ENCODE assay signal across 22 cellular contexts in the genomic region with DNA sequence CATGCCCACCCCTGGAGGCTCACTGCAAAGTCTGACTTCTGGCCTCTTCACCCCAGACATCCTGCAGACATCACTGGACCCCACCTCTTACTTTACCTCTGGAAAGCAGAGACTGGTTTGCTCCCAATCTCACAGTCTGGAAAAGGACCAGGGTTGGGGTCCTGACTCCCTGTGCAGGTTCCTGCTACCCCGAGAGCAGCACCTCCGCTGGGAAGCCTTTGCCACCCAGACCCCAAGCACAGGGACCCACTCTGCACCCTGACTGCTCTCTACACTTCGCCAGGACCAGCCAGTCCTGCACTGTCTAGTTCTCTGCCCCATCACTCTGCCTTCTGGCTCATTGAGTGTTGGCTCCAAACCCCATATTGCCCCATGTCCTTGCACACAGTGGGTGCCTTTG. TPM values are rescaled to one million over a fixed set of nuclear protein-coding genes. Genes with fewer than 3 reads are reported as not detected.
A peak's percentile ranks its signal among the peaks of the same experiment; 100 is the strongest.
DNase-seq lines count a peak whose midpoint lies in the region; ATAC-seq and TF ChIP-seq lines count a peak whose summit lies in the region.
"Had no signal": no experiment of that assay in that cellular context is flagged by ENCODE, and none has a peak within 500 bp of the region (broad histone marks: within the 10 kb centered on the region; RNA-seq: fewer than 3 reads in every experiment).

No MANE protein-coding gene starts in this region.

- H3K36me3 ChIP-seq in HEK293 (ENCODE audit: control insufficient read depth in 2 of 2, insufficient read depth in 1 of 2, low read length in 2 of 2) (no peaks in the 10 kb centered on the region), NT2/D1 (ENCODE audit: insufficient read depth, insufficient read length, low read length) (no peaks in the 10 kb centered on the region), neural progenitor cell (no peaks in the 10 kb centered on the region)
- H3K36me3 ChIP-seq: HAP-1 had no signal

- H3K36me3 Mint-ChIP-seq in neural progenitor cell = no peaks in the 10 kb centered on the region
- no peaks in the 10 kb centered on the region for H3K36me3 Mint-ChIP-seq in naive thymus-derived CD8-positive, alpha-beta T cell
- H3K36me3 Mint-ChIP-seq: CD4-positive, CD25-positive, alpha-beta regulatory T cell; CD8-positive, alpha-beta T cell had no signal

- H3K4me3 Mint-ChIP-seq in neural progenitor cell = no peak overlapping the region
- no peak overlapping the region for H3K4me3 Mint-ChIP-seq in naive thymus-derived CD8-positive, alpha-beta T cell
- H3K4me3 Mint-ChIP-seq: CD4-positive, CD25-positive, alpha-beta regulatory T cell; CD8-positive, alpha-beta T cell had no signal

- H3K27ac Mint-ChIP-seq in neural progenitor cell = peak overlapping the region; percentile 87
- H3K27ac Mint-ChIP-seq in naive thymus-derived CD8-positive, alpha-beta T cell = no peak overlapping the region
- H3K27ac Mint-ChIP-seq: CD4-positive, CD25-positive, alpha-beta regulatory T cell; CD8-positive, alpha-beta T cell had no signal

- TF ChIP-seq CTCF in HEK293 (tag by site-specific recombination; IDR thresholded peaks at IDR 0.05) = no peak
- TF ChIP-seq CTCF in neural progenitor cell (IDR thresholded peaks at IDR 0.05) = no peak

- DNase-seq in NT2/D1 (ENCODE audit: low read depth, low spot score) (no peak), neural progenitor cell (ENCODE audit: low spot score) (no peak), posterior vena cava (ENCODE audit: low spot score) (peak; percentile 26), CD1c-positive myeloid dendritic cell (ENCODE audit: extremely low spot score) (no peak)
- DNase-seq in naive thymus-derived CD8-positive, alpha-beta T cell = no peak
- DNase-seq: C1 segment of cervical spinal cord; Caco-2; CD4-positive, CD25-positive, alpha-beta regulatory T cell; CD8-positive, alpha-beta T cell; DMS 273 treated with DMSO at 0.1 percent for 48 hours; DMS79; EL; GDM1; GOT3 had no signal

- CTCF ChIA-PET in HEK293 (lab: Yijun Ruan, JAX) = interaction anchor here (0.5 to 0.9 kb wide), 2 partner anchors 30 to 1484 kb away, joined by 4 to 5 read pairs; no protein-coding TSS in a partner anchor

- H3K27ac ChIP-seq in HEK293 (ENCODE audit: extremely low read depth, low read depth, low read length) (no peak overlapping the region), neural progenitor cell (no peak overlapping the region)

- H3K4me2 ChIP-seq in neural progenitor cell = no peak overlapping the region

- no peaks in the 10 kb centered on the region for H3K4me1 ChIP-seq in HEK293 (ENCODE audit: control insufficient read depth, insufficient read depth, low read length)
- H3K4me1 ChIP-seq in NT2/D1 (ENCODE audit: insufficient read depth, insufficient read length) = peaks cover 13% of the 10 kb centered on the region
- H3K4me1 ChIP-seq in neural progenitor cell = peaks cover 19% of the 10 kb centered on the region
- H3K4me1 ChIP-seq: Caco-2 had no signal

- H4K20me1 ChIP-seq in neural progenitor cell (ENCODE audit: low read depth) = no peaks in the 10 kb centered on the region

- intact Hi-C loops in posterior vena cava (cut with DNase I) = loop anchor here in 1 of 2 donors (5.0 kb wide), 1 partner anchor 981 kb away; no protein-coding TSS in a partner anchor

- H3K4me3 ChIP-seq in HEK293 (ENCODE audit: low read depth, low read length) (no peak overlapping the region), NT2/D1 (ENCODE audit: insufficient read length, low read depth) (no peak overlapping the region), neural progenitor cell (no peak overlapping the region)
- H3K4me3 ChIP-seq: GM12878, HAP-1 had no signal

- POLR2A ChIA-PET in HEK293 (lab: Yijun Ruan, JAX) = no interaction called here
- POLR2A ChIA-PET in naive thymus-derived CD8-positive, alpha-beta T cell (lab: Charles Lee) = no interaction called here

- H3K27me3 Mint-ChIP-seq in neural progenitor cell (ENCODE audit: insufficient read depth, low read depth) = peaks cover 20% of the 10 kb centered on the region
- H3K27me3 Mint-ChIP-seq in naive thymus-derived CD8-positive, alpha-beta T cell = peaks cover 11 to 59% (median 34%) of the 10 kb centered on the region in 5 donors

- H2AFZ ChIP-seq in neural progenitor cell (replicated peaks) = peak overlapping the region; percentile 42

- H3K27me3 ChIP-seq in NT2/D1 (ENCODE audit: insufficient read depth, insufficient read length) = no peaks in the 10 kb centered on the region
- H3K27me3 ChIP-seq in neural progenitor cell = no peaks in the 10 kb centered on the region

- peaks cover 23% of the 10 kb centered on the region for H3F3A ChIP-seq in neural progenitor cell (ENCODE audit: low read depth)

- H3K9me3 ChIP-seq in HEK293 (ENCODE audit: control insufficient read depth, insufficient read depth, low read depth, low read length) (no peaks in the 10 kb centered on the region), NT2/D1 (ENCODE audit: insufficient read depth, low read length) (no peaks in the 10 kb centered on the region), neural progenitor cell (ENCODE audit: low read depth) (no peaks in the 10 kb centered on the region)
- H3K9me3 ChIP-seq: Caco-2, HAP-1 had no signal

- H3K9ac ChIP-seq in NT2/D1 (ENCODE audit: insufficient read length, low read depth) = peak overlapping the region; percentile 21
- no peak overlapping the region for H3K9ac ChIP-seq in neural progenitor cell

- H3K79me2 ChIP-seq in neural progenitor cell (ENCODE audit: low read depth) = no peaks in the 10 kb centered on the region

- ATAC-seq in GM21619 (IDR thresholded peaks at IDR 0.05; ENCODE audit: unreplicated experiment) (no peak), HG02852 (IDR thresholded peaks at IDR 0.05; ENCODE audit: unreplicated experiment) (no peak)
- ATAC-seq in naive thymus-derived CD8-positive, alpha-beta T cell = no peak
- ATAC-seq: CD8-positive, alpha-beta T cell; GM12878 had no signal

- no peaks in the 10 kb centered on the region for H3K9me3 Mint-ChIP-seq in neural progenitor cell
- H3K9me3 Mint-ChIP-seq in naive thymus-derived CD8-positive, alpha-beta T cell = no peaks in the 10 kb centered on the region
- H3K9me3 Mint-ChIP-seq: CD8-positive, alpha-beta T cell had no signal

- peaks cover 28% of the 10 kb centered on the region for H3K4me1 Mint-ChIP-seq in neural progenitor cell
- peaks cover 0 to 1% (median 0%) of the 10 kb centered on the region in 4 donors for H3K4me1 Mint-ChIP-seq in naive thymus-derived CD8-positive, alpha-beta T cell
- H3K4me1 Mint-ChIP-seq: CD4-positive, CD25-positive, alpha-beta regulatory T cell had no signal

TF ChIP-seq in HEK293, 187 proteins besides CTCF, POLR2A, EP300 and RAD21:
- TF ChIP-seq GLIS2 (tag by site-specific recombination; IDR thresholded peaks at IDR 0.05) = peak; percentile 45; the same call in 1 of the 2 replicates
- TF ChIP-seq, protein P1, sequence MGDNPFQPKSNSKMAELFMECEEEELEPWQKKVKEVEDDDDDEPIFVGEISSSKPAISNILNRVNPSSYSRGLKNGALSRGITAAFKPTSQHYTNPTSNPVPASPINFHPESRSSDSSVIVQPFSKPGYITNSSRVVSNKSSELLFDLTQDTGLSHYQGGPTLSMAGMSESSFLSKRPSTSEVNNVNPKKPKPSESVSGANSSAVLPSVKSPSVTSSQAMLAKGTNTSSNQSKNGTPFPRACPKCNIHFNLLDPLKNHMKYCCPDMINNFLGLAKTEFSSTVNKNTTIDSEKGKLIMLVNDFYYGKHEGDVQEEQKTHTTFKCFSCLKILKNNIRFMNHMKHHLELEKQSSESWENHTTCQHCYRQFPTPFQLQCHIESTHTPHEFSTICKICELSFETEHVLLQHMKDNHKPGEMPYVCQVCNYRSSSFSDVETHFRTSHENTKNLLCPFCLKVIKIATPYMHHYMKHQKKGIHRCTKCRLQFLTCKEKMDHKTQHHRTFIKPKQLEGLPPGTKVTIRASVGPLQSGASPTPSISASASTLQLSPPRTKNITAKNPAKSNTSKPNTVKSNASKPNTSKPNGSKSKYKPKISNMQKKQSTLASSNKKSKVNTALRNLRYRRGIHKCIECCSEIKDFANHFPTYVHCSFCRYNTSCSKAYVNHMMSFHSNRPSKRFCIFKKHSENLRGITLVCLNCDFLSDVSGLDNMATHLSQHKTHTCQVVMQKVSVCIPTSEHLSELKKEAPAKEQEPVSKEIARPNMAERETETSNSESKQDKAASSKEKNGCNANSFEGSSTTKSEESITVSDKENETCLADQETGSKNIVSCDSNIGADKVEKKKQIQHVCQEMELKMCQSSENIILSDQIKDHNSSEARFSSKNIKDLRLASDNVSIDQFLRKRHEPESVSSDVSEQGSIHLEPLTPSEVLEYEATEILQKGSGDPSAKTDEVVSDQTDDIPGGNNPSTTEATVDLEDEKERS (tag by site-specific recombination; IDR thresholded peaks at IDR 0.05) = no peak
- no peak for TF ChIP-seq SCRT1 (tag by site-specific recombination; IDR thresholded peaks at IDR 0.05; ENCODE audit: borderline replicate concordance)
- no peak for TF ChIP-seq IKZF3 (tag by site-specific recombination; IDR thresholded peaks at IDR 0.05)
- TF ChIP-seq GLI4 (tag by site-specific recombination; IDR thresholded peaks at IDR 0.05) = no peak
- TF ChIP-seq ZFP41 (tag by site-specific recombination; IDR thresholded peaks at IDR 0.05; ENCODE audit: borderline replicate concordance) = no peak
- no peak for TF ChIP-seq ZNF133 (tag by site-specific recombination; IDR thresholded peaks at IDR 0.05)
- TF ChIP-seq ZNF473 (tag by site-specific recombination; IDR thresholded peaks at IDR 0.05) = no peak
- no peak for TF ChIP-seq PRDM1 (tag by site-specific recombination; IDR thresholded peaks at IDR 0.05)

RNA-seq across cellular contexts. Expression of a gene that starts 16.0 kb away (rescaled TPM):
- total RNA-seq in neural progenitor cell (ENCODE audit: low replicate concordance) (0.25 TPM in 1 of 2 replicates, not detected in the other), posterior vena cava (not detected)
- not detected for total RNA-seq in naive thymus-derived CD8-positive, alpha-beta T cell
- under 1 TPM in 1 of 3 donors, not detected in 2; 0.29 TPM for polyA plus RNA-seq in naive thymus-derived CD8-positive, alpha-beta T cell
- total RNA-seq: A172; A673; CD4-positive, CD25-positive, alpha-beta regulatory T cell; CD8-positive, alpha-beta T cell; GM12878 had no signal
- polyA plus RNA-seq: BJ, GM12878 had no signal

RNA-seq across cellular contexts. Expression of a gene that starts 54.6 kb away (rescaled TPM):
- not detected in 2 replicates for total RNA-seq in neural progenitor cell (ENCODE audit: low replicate concordance)
- not detected for total RNA-seq in posterior vena cava
- total RNA-seq in naive thymus-derived CD8-positive, alpha-beta T cell = not detected
- not detected for polyA plus RNA-seq in naive thymus-derived CD8-positive, alpha-beta T cell
- total RNA-seq: A172; A673; CD4-positive, CD25-positive, alpha-beta regulatory T cell; CD8-positive, alpha-beta T cell; GM12878 had no signal
- polyA plus RNA-seq: BJ had no signal
